Comparison of ENCODE assay signal across 36 cellular contexts in the genomic region with DNA sequence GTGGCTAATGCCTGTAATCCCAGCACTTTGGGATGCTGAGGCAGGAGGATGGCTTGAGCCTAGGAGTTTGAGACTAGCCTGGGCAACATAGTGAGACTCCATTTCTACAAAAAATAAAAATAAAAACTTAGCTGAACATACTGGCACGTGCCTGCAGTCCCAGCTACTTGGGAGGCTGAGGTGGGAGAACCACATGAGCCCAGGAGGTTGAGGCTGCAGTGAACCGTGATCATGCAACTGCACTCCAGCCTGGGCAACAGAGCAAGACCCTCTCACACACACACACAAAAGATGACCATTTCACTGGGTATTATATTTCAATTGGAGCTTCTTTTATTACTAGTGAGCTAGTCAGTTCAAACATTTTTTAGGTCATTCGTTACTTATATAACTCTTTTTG.
"Had no signal": no experiment of that assay in that cellular context is flagged by ENCODE, and none has a peak within 500 bp of the region (broad histone marks: within the 10 kb centered on the region; RNA-seq: fewer than 3 reads in every experiment).

No MANE protein-coding gene starts in this region.

- H3K9me3 Mint-ChIP-seq: activated naive CD4-positive, alpha-beta T cell treated with anti-CD3 and anti-CD28 coated beads for 36 hours; activated naive CD4-positive, alpha-beta T cell treated with anti-CD3 and anti-CD28 coated beads, Interleukin-2, amount 50 U/mL, for 24 hours; activated naive CD4-positive, alpha-beta T cell treated with anti-CD3 and anti-CD28 coated beads, Interleukin-2, amount 50 U/mL, for 72 hours; activated naive CD8-positive, alpha-beta T cell treated with anti-CD3 and anti-CD28 coated beads for 36 hours; activated naive CD8-positive, alpha-beta T cell treated with anti-CD3 and anti-CD28 coated beads, Interleukin-2, amount 10 ng/mL, durations not matched to agents 7 days and 5 days; activated naive CD8-positive, alpha-beta T cell treated with anti-CD3 and anti-CD28 coated beads, Interleukin-2, amount 50 U/mL, for 24 hours; activated T-cell treated with anti-CD3 and anti-CD28 coated beads, Interleukin-2, amount 50 U/mL, for 24 hours; activated T-cell treated with anti-CD3 and anti-CD28 coated beads, Interleukin-2, amount 50 U/mL, for 4 hours; activated T-cell treated with anti-CD3 and anti-CD28 coated beads, Interleukin-2, amount 50 U/mL, for 72 hours; activated T-helper 1 cell treated with anti-CD3 and anti-CD28 coated beads, Interleukin-12 subunit alpha, Interleukin-12 subunit beta, Interleukin-2, Interleukin-4 antibody, amounts not matched to agents 30 ng/mL and 10 ng/mL and 1 ng/mL, durations not matched to agents 14 hours and 24 hours and 36 hours; activated T-helper 17 cell treated with anti-CD3 and anti-CD28 coated beads, Interleukin-2, amount 50 U/mL, for 72 hours; activated T-helper 2 cell treated with anti-CD3 and anti-CD28 coated beads, Interferon-gamma antibody, Interleukin-2, Interleukin-4, amounts not matched to agents 10 μg/mL and 5 μg/mL and 100 μg/mL, durations not matched to agents 14 hours and 24 hours and 36 hours; central memory CD8-positive, alpha-beta T cell had no signal

- H3K27ac ChIP-seq: adrenal gland, ascending aorta, body of pancreas, brain microvascular endothelial cell, breast epithelium, cardiac muscle cell had no signal

- H3K4me1 Mint-ChIP-seq: activated naive CD4-positive, alpha-beta T cell treated with anti-CD3 and anti-CD28 coated beads, Interleukin-2, amount 50 U/mL, for 24 hours; activated naive CD8-positive, alpha-beta T cell treated with anti-CD3 and anti-CD28 coated beads for 36 hours; activated naive CD8-positive, alpha-beta T cell treated with anti-CD3 and anti-CD28 coated beads, Interleukin-2, amount 10 ng/mL, durations not matched to agents 7 days and 5 days; activated naive CD8-positive, alpha-beta T cell treated with anti-CD3 and anti-CD28 coated beads, Interleukin-2, amount 50 U/mL, for 24 hours; activated T-helper 17 cell treated with anti-CD3 and anti-CD28 coated beads, Interleukin-2, amount 50 U/mL, for 72 hours; central memory CD8-positive, alpha-beta T cell had no signal

- H3K4me1 ChIP-seq: adrenal gland, ascending aorta, body of pancreas, breast epithelium had no signal

- H3K9me3 ChIP-seq: adrenal gland, ascending aorta, body of pancreas, breast epithelium had no signal

- H3K36me3 Mint-ChIP-seq: activated naive CD4-positive, alpha-beta T cell treated with anti-CD3 and anti-CD28 coated beads, Interleukin-2, amount 50 U/mL, for 24 hours; activated naive CD4-positive, alpha-beta T cell treated with anti-CD3 and anti-CD28 coated beads, Interleukin-2, amount 50 U/mL, for 72 hours; activated naive CD8-positive, alpha-beta T cell; activated naive CD8-positive, alpha-beta T cell treated with anti-CD3 and anti-CD28 coated beads for 36 hours; activated naive CD8-positive, alpha-beta T cell treated with anti-CD3 and anti-CD28 coated beads, Interleukin-2, amount 10 ng/mL, durations not matched to agents 7 days and 5 days; brain had no signal

- ATAC-seq: activated naive CD4-positive, alpha-beta T cell treated with anti-CD3 and anti-CD28 coated beads, Interleukin-2, amount 50 U/mL, for 72 hours; activated naive CD8-positive, alpha-beta T cell treated with anti-CD3 and anti-CD28 coated beads, Interleukin-2, amount 50 U/mL, for 24 hours; activated T-cell treated with anti-CD3 and anti-CD28 coated beads, Interleukin-2, amount 50 U/mL, for 4 hours; activated T-cell treated with anti-CD3 and anti-CD28 coated beads, Interleukin-2, amount 50 U/mL, for 72 hours; activated T-helper 17 cell treated with anti-CD3 and anti-CD28 coated beads, Interleukin-2, amount 50 U/mL, for 72 hours; body of pancreas had no signal

- H3K4me3 ChIP-seq: adrenal gland, ascending aorta, body of pancreas, breast epithelium, cardiac muscle cell had no signal

- H3K4me3 Mint-ChIP-seq: activated naive CD4-positive, alpha-beta T cell treated with anti-CD3 and anti-CD28 coated beads for 36 hours; activated naive CD4-positive, alpha-beta T cell treated with anti-CD3 and anti-CD28 coated beads, Interleukin-2, amount 50 U/mL, for 24 hours; activated naive CD8-positive, alpha-beta T cell; activated naive CD8-positive, alpha-beta T cell treated with anti-CD3 and anti-CD28 coated beads for 36 hours; activated naive CD8-positive, alpha-beta T cell treated with anti-CD3 and anti-CD28 coated beads, Interleukin-2, amount 10 ng/mL, durations not matched to agents 7 days and 5 days; activated naive CD8-positive, alpha-beta T cell treated with anti-CD3 and anti-CD28 coated beads, Interleukin-2, amount 50 U/mL, for 24 hours; activated T-cell treated with anti-CD3 and anti-CD28 coated beads, Interleukin-2, amount 50 U/mL, for 24 hours; activated T-cell treated with anti-CD3 and anti-CD28 coated beads, Interleukin-2, amount 50 U/mL, for 4 hours; activated T-cell treated with anti-CD3 and anti-CD28 coated beads, Interleukin-2, amount 50 U/mL, for 72 hours; activated T-helper 1 cell treated with anti-CD3 and anti-CD28 coated beads, Interleukin-12 subunit alpha, Interleukin-12 subunit beta, Interleukin-2, Interleukin-4 antibody, amounts not matched to agents 30 ng/mL and 10 ng/mL and 1 ng/mL, durations not matched to agents 14 hours and 24 hours and 36 hours; activated T-helper 17 cell treated with anti-CD3 and anti-CD28 coated beads, Interleukin-2, amount 50 U/mL, for 72 hours; brain; central memory CD8-positive, alpha-beta T cell had no signal

- H3K36me3 ChIP-seq: adrenal gland, ascending aorta, brain microvascular endothelial cell, breast epithelium, cardiac muscle cell had no signal

- H3K27ac Mint-ChIP-seq: activated naive CD4-positive, alpha-beta T cell treated with anti-CD3 and anti-CD28 coated beads for 36 hours; activated naive CD4-positive, alpha-beta T cell treated with anti-CD3 and anti-CD28 coated beads, Interleukin-2, amount 50 U/mL, for 24 hours; activated naive CD4-positive, alpha-beta T cell treated with anti-CD3 and anti-CD28 coated beads, Interleukin-2, amount 50 U/mL, for 72 hours; activated naive CD8-positive, alpha-beta T cell; activated naive CD8-positive, alpha-beta T cell treated with anti-CD3 and anti-CD28 coated beads for 36 hours; activated naive CD8-positive, alpha-beta T cell treated with anti-CD3 and anti-CD28 coated beads, Interleukin-2, amount 10 ng/mL, durations not matched to agents 7 days and 5 days; activated naive CD8-positive, alpha-beta T cell treated with anti-CD3 and anti-CD28 coated beads, Interleukin-2, amount 50 U/mL, for 24 hours; activated T-cell treated with anti-CD3 and anti-CD28 coated beads, Interleukin-2, amount 50 U/mL, for 24 hours; activated T-cell treated with anti-CD3 and anti-CD28 coated beads, Interleukin-2, amount 50 U/mL, for 72 hours; activated T-helper 1 cell treated with anti-CD3 and anti-CD28 coated beads, Interleukin-12 subunit alpha, Interleukin-12 subunit beta, Interleukin-2, Interleukin-4 antibody, amounts not matched to agents 30 ng/mL and 10 ng/mL and 1 ng/mL, durations not matched to agents 14 hours and 24 hours and 36 hours; activated T-helper 17 cell treated with anti-CD3 and anti-CD28 coated beads, Interleukin-2, amount 50 U/mL, for 72 hours; activated T-helper 2 cell treated with anti-CD3 and anti-CD28 coated beads, Interferon-gamma antibody, Interleukin-2, Interleukin-4, amounts not matched to agents 10 μg/mL and 5 μg/mL and 100 μg/mL, durations not matched to agents 14 hours and 24 hours and 36 hours; brain had no signal

- DNase-seq: activated effector memory CD4-positive, alpha-beta T cell treated with anti-CD3 and anti-CD28 coated beads, Interleukin-2, amount 50 U/mL, for 16 hours; activated effector memory CD4-positive, alpha-beta T cell treated with Interleukin-2 at 50 U/mL for 16 hours; activated gamma-delta T cell; activated gamma-delta T cell treated with Interleukin-2 at 50 U/mL for 16 hours; activated naive CD4-positive, alpha-beta T cell; activated naive CD4-positive, alpha-beta T cell treated with anti-CD3 and anti-CD28 coated beads for 36 hours; activated naive CD4-positive, alpha-beta T cell treated with anti-CD3 and anti-CD28 coated beads, Interleukin-2, amount 50 U/mL, for 16 hours; activated naive CD4-positive, alpha-beta T cell treated with Interleukin-2 at 50 U/mL for 16 hours; activated naive CD8-positive, alpha-beta T cell treated with anti-CD3 and anti-CD28 coated beads for 36 hours; activated naive CD8-positive, alpha-beta T cell treated with anti-CD3 and anti-CD28 coated beads, Interleukin-2, amount 10 ng/mL, durations not matched to agents 7 days and 5 days; activated naive CD8-positive, alpha-beta T cell treated with anti-CD3 and anti-CD28 coated beads, Interleukin-2, amount 50 U/mL, for 24 hours; activated T-cell treated with anti-CD3 and anti-CD28 coated beads, Interleukin-2, amount 50 U/mL, for 24 hours; activated T-cell treated with anti-CD3 and anti-CD28 coated beads, Interleukin-2, amount 50 U/mL, for 4 hours; activated T-cell treated with anti-CD3 and anti-CD28 coated beads, Interleukin-2, amount 50 U/mL, for 48 hours; activated T-cell treated with anti-CD3 and anti-CD28 coated beads, Interleukin-2, amount 50 U/mL, for 72 hours; adrenal gland; amniotic stem cell; amygdala; anterior cingulate cortex; aorta; body of pancreas; brain microvascular endothelial cell; caudate nucleus; central memory CD4-positive, alpha-beta T cell; cerebellar nuclear complex had no signal
